In the genomic region with DNA sequence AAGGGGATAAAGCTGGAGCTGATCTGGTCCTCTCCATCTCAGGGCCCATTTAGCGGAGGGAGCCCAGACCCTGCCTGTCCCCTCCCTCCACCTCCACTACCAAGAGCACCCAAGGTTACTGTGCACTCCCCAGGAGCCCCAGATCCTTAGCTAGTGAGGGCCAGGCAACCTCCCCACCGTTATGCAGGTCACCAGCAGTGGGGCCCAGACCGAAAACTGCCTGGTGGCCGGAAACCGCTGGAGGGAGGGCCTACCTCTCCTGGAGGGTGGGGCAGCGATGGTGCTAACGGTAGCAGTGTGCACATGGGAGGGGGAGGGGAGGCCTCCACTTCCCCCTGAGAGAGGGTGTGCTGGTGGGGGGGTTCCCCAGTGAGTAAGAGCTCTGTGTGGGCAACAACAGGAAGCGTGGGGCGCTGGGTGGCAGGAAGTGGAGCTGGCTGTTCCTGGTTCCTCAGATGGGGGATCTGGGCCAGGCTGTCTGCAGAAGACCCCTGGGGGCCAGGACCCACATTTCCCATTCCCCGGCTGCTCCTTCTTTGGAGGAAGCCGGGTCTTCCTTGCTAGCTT, we compare ENCODE assay signal across 8 cellular contexts. TPM values are rescaled to one million over a fixed set of nuclear protein-coding genes. Genes with fewer than 3 reads are reported as not detected.
DNase-seq lines count a peak whose midpoint lies in the region; ATAC-seq and TF ChIP-seq lines count a peak whose summit lies in the region.

No MANE protein-coding gene starts in this region.

- peaks cover 8% of the 10 kb centered on the region for H3K4me1 ChIP-seq in A673 (ENCODE audit: insufficient read depth, low read length, poor library complexity, severe bottlenecking)

- no peak for DNase-seq in RWPE1 (ENCODE audit: low spot score)
- peak; percentile 95 for DNase-seq in activated gamma-delta T cell treated with anti-CD3 and anti-CD28 coated beads, Interleukin-2, amount 50 U/mL, for 16 hours (ENCODE audit: low read depth)
- peak; percentile 58 for DNase-seq in kidney tubule cell (ENCODE audit: low spot score)
- DNase-seq in stimulated activated CD8-positive, alpha-beta memory T cell treated with anti-CD3 and anti-CD28 coated beads, Interleukin-12 subunit alpha, Interleukin-12 subunit beta, amount 100 ng/mL, for 24 hours (ENCODE audit: extremely low read depth), result peak; percentile 92
- DNase-seq in A673 (ENCODE audit: low spot score), result no peak
- no peak for DNase-seq in SW 1271 (lab: John Stamatoyannopoulos, UW)

- peaks cover 4% of the 10 kb centered on the region for H3K27me3 ChIP-seq in A673 (replicated peaks; ENCODE audit: insufficient read depth, low read depth, low read length, poor library complexity)

- no peaks in the 10 kb centered on the region for H3K36me3 ChIP-seq in A673 (ENCODE audit: insufficient read depth, low read length, poor library complexity, severe bottlenecking)

- H3K27ac ChIP-seq in RWPE1 (peak overlapping the region; percentile 94), A673 (ENCODE audit: low read depth, low read length, poor library complexity, severe bottlenecking) (no peak overlapping the region)

- intact Hi-C loops in A673 (cut with micrococcal nuclease; ENCODE audit: unreplicated experiment), result no loop called here

- no peak overlapping the region for H3K4me3 ChIP-seq in A673 (ENCODE audit: low read depth, low read length, poor library complexity, severe bottlenecking)

- peak; percentile 40 for ATAC-seq in HG02870 (IDR thresholded peaks at IDR 0.05; ENCODE audit: unreplicated experiment)

- BruUV-seq in A673 (replicated peaks; lab: Mats Ljungman, UMichigan), result no TSS peak

- CTCF ChIA-PET in RWPE1 (lab: Yijun Ruan, JAX), result interaction anchor here (0.6 to 1.6 kb wide), 2 partner anchors 10 to 430 kb away, joined by 3 to 7 read pairs; no protein-coding TSS in a partner anchor
- CTCF ChIA-PET in A673 (lab: Charles Lee), result interaction anchor here (1.1 kb wide), 1 partner anchor 9 kb away, joined by 3 read pairs; no protein-coding TSS in a partner anchor

- no peaks in the 10 kb centered on the region for H3K9me3 ChIP-seq in A673 (ENCODE audit: low read depth, low read length, poor library complexity, severe bottlenecking)

- TF ChIP-seq CTCF in GM12873 (IDR thresholded peaks at IDR 0.05; ENCODE audit: insufficient read depth, low read depth, low read length, missing control alignments) (peak; percentile 3), RWPE1 (conservative IDR thresholded peaks at IDR 0.05; ENCODE audit: low read depth) (no peak), A673 (conservative IDR thresholded peaks at IDR 0.05; ENCODE audit: low read depth, low read length) (no peak)

- POLR2A ChIA-PET in RWPE1 (lab: Yijun Ruan, JAX; ENCODE audit: low non-redundant PET) (no interaction called here), A673 (lab: Charles Lee; ENCODE audit: low non-redundant PET) (no interaction called here)

RNA-seq across cellular contexts. Expression of a gene that starts 4.4 kb away (rescaled TPM):
- total RNA-seq in A673 (2021), result 1.0 and 1.4 TPM in 2 replicates

RNA-seq across cellular contexts. Expression of a gene that starts 35.8 kb away (rescaled TPM):
- total RNA-seq in A673 (2021), result 0.22 TPM in 1 of 2 replicates, not detected in the other

Comparison
In these comparisons a context has a peak if more than half of its experiments do, and no peak if none do; other contexts are left out.
1. DNase-seq: peak in activated gamma-delta T cell treated with anti-CD3 and anti-CD28 coated beads, Interleukin-2, amount 50 U/mL, for 16 hours (single experiment), kidney tubule cell (single experiment) and stimulated activated CD8-positive, alpha-beta memory T cell treated with anti-CD3 and anti-CD28 coated beads, Interleukin-12 subunit alpha, Interleukin-12 subunit beta, amount 100 ng/mL, for 24 hours (single experiment); none in RWPE1 (single experiment), A673 (single experiment) and SW 1271 (0 of 2).